ENCODE assay signal across 8 cellular contexts in the genomic region with DNA sequence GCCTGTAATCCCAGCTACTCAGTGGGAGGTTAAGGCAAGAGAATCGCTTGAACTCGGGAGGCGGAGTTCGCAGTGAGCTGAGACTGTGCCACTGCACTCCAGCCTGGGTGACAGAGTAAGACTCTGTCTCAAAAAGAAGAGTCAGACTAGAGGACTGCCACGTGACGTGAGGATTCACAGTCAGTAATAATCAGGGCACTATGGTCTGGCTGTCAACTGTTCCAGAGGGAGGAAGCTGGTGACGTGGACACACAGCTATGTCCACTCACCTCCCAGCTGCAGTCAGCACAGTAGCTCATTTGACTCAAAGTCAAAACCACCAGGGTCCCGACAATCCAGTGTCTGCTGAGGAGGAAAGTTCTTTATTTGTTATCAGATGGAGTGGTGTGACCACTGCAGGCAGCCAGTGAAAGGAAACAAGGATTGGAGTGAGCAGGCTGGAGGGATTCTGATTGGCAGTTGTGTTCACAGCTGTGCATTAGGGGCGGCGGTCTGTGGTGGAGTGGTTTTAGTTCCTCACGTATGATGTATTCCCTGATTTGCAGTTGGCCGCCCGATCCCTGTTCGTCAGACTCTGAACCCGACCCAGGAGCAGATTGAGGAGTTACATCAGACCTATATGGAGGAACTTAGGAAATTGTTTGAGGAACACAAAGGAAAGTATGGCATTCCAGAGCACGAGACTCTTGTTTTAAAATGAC. TPM values are rescaled to one million over a fixed set of nuclear protein-coding genes. Genes with fewer than 3 reads are reported as not detected.
A peak's percentile ranks its signal among the peaks of the same experiment; 100 is the strongest.
DNase-seq lines count a peak whose midpoint lies in the region; ATAC-seq and TF ChIP-seq lines count a peak whose summit lies in the region.

No MANE protein-coding gene starts in this region.

- CTCF ChIA-PET in CD8-positive, alpha-beta T cell (lab: Charles Lee): interaction anchor here (0.7 to 5.6 kb wide), 13 partner anchors 8 to 1396 kb away, joined by 3 to 97 read pairs (median 3); no protein-coding TSS in a partner anchor

- peaks cover 31% of the 10 kb centered on the region for H3K27me3 Mint-ChIP-seq in CD8-positive, alpha-beta T cell (ENCODE audit: low read depth)

- no peaks in the 10 kb centered on the region for H3K4me1 Mint-ChIP-seq in CD8-positive, alpha-beta T cell (ENCODE audit: low read depth)

- no peaks in the 10 kb centered on the region for H3K27me3 ChIP-seq in BLaER1 treated with 17β-estradiol and CSF1 and Interleukin-3, amounts not matched to agents 10 nM and 100 nM
- no peaks in the 10 kb centered on the region for H3K27me3 ChIP-seq in trophoblast cell (ENCODE audit: insufficient read depth, low read length)
- H3K27me3 ChIP-seq in CD8-positive, alpha-beta T cell (ENCODE audit: insufficient read depth, low read length): peaks cover 2% of the 10 kb centered on the region

- no peaks in the 10 kb centered on the region for H3K79me1 ChIP-seq in trophoblast cell (ENCODE audit: low read length)

- peak overlapping the region; percentile 29 for H2BK120ac ChIP-seq in trophoblast cell (ENCODE audit: insufficient read depth, low read length, poor library complexity)

- POLR2A ChIA-PET in CD8-positive, alpha-beta T cell (lab: Charles Lee): no interaction called here

- no peak overlapping the region for H3K27ac Mint-ChIP-seq in CD8-positive, alpha-beta T cell

- no peak overlapping the region for H3K14ac ChIP-seq in trophoblast cell (ENCODE audit: low read length)

- H3K4me2 ChIP-seq in BLaER1 treated with 17β-estradiol and CSF1 and Interleukin-3, amounts not matched to agents 10 nM and 100 nM: peak overlapping the region; percentile 46 to 82 (median 69)
- no peak overlapping the region for H3K4me2 ChIP-seq in trophoblast cell (ENCODE audit: low read length)

- H2BK5ac ChIP-seq in trophoblast cell (ENCODE audit: low read depth, low read length, poor library complexity): no peak overlapping the region

- WGBS in trophoblast cell (ENCODE audit: extremely low coverage, insufficient coverage, insufficient read length): no CpG with 5 or more reads among the region's 16 CpGs

- peak overlapping the region in 4 of 11 experiments; percentile 6 to 61 (median 16); a peak in 4 of 22 replicates for H3K9ac ChIP-seq in BLaER1 treated with 17β-estradiol and CSF1 and Interleukin-3, amounts not matched to agents 10 nM and 100 nM
- H3K9ac ChIP-seq in trophoblast cell (ENCODE audit: low read length): no peak overlapping the region

- H4K20me1 ChIP-seq in BLaER1 treated with 17β-estradiol and CSF1 and Interleukin-3, amounts not matched to agents 10 nM and 100 nM: no peaks in the 10 kb centered on the region

- H3K36me3 Mint-ChIP-seq in CD8-positive, alpha-beta T cell: no peaks in the 10 kb centered on the region

- intact Hi-C loops in CD8-positive, alpha-beta T cell (cut with DNase I, micrococcal nuclease): loop anchor here in 1 of 2 experiments (5.0 kb wide), 1 partner anchor 1088 kb away; no protein-coding TSS in a partner anchor

- H2AK5ac ChIP-seq in trophoblast cell (ENCODE audit: low read length): no peak overlapping the region

- ATAC-seq in CD8-positive, alpha-beta T cell: no peak

- peak overlapping the region; percentile 6 for H4K8ac ChIP-seq in trophoblast cell (ENCODE audit: low read depth, low read length)

- H3K4me1 ChIP-seq in BLaER1 treated with 17β-estradiol and CSF1 and Interleukin-3, amounts not matched to agents 10 nM and 100 nM: peaks cover 19 to 45% (median 28%) of the 10 kb centered on the region in 10 experiments
- peaks cover 4 to 6% of the 10 kb centered on the region in 2 experiments for H3K4me1 ChIP-seq in trophoblast cell (ENCODE audit: control insufficient read depth in 1 of 2, insufficient read depth in 2 of 2, low read length in 2 of 2)
- no peaks in the 10 kb centered on the region for H3K4me1 ChIP-seq in CD8-positive, alpha-beta T cell (ENCODE audit: insufficient read depth, low read length)

- no peak for TF ChIP-seq CTCF in GM20000 (IDR thresholded peaks at IDR 0.05; ENCODE audit: extremely low read depth, missing control alignments)
- TF ChIP-seq CTCF in WI38 (IDR thresholded peaks at IDR 0.05; ENCODE audit: low read depth, low read length): no peak
- TF ChIP-seq CTCF in CD8-positive, alpha-beta T cell (IDR thresholded peaks at IDR 0.05): no peak

- no peak overlapping the region for H4K12ac ChIP-seq in trophoblast cell (ENCODE audit: low read depth, low read length)

- H3K27ac ChIP-seq in BLaER1 treated with 17β-estradiol and CSF1 and Interleukin-3, amounts not matched to agents 10 nM and 100 nM: peak overlapping the region in 8 of 11 experiments; percentile 11 to 64 (median 34); a peak in 12 of 22 replicates
- peak overlapping the region; percentile 59 for H3K27ac ChIP-seq in trophoblast cell (ENCODE audit: low read depth, low read length)
- H3K27ac ChIP-seq in CD8-positive, alpha-beta T cell (ENCODE audit: low read depth, low read length): no peak overlapping the region

- no peak overlapping the region for H3K18ac ChIP-seq in trophoblast cell (ENCODE audit: low read length)

- no peaks in the 10 kb centered on the region for H3K36me3 ChIP-seq in BLaER1 treated with 17β-estradiol and CSF1 and Interleukin-3, amounts not matched to agents 10 nM and 100 nM
- H3K36me3 ChIP-seq in trophoblast cell (ENCODE audit: control insufficient read depth in 1 of 2, insufficient read depth in 2 of 2, low read length in 2 of 2): no peaks in the 10 kb centered on the region
- no peaks in the 10 kb centered on the region for H3K36me3 ChIP-seq in CD8-positive, alpha-beta T cell (ENCODE audit: insufficient read depth, low read length)

- peak; percentile 32 for DNase-seq in GM20000 (ENCODE audit: low spot score)
- peak; percentile 77 for DNase-seq in HuH-7 (ENCODE audit: low spot score)
- peak; percentile 86 for DNase-seq in globus pallidus (ENCODE audit: low spot score)
- DNase-seq in trophoblast cell: peak; percentile 95 to 97
- no peak for DNase-seq in CD8-positive, alpha-beta T cell
- no peak for DNase-seq in mesenteric fat pad (ENCODE audit: low spot score)

- no peak overlapping the region for H2BK12ac ChIP-seq in trophoblast cell (ENCODE audit: low read length)

- peak overlapping the region; percentile 52 for H4K91ac ChIP-seq in trophoblast cell (ENCODE audit: low read depth, low read length)

- H2AFZ ChIP-seq in trophoblast cell (ENCODE audit: insufficient read depth, low read length, poor library complexity): no peak overlapping the region

- H3K4me3 ChIP-seq in BLaER1 treated with 17β-estradiol and CSF1 and Interleukin-3, amounts not matched to agents 10 nM and 100 nM: peak overlapping the region in 3 of 10 experiments; percentile 8 to 24 (median 14); a peak in 3 of 20 replicates
- H3K4me3 ChIP-seq in WI38 (ENCODE audit: low read depth, low read length) (peak overlapping the region; percentile 33), trophoblast cell (ENCODE audit: low read depth, low read length) (no peak overlapping the region)
- no peak overlapping the region for H3K4me3 ChIP-seq in CD8-positive, alpha-beta T cell (ENCODE audit: low read depth, low read length)

- no peak overlapping the region for H3K23ac ChIP-seq in trophoblast cell (ENCODE audit: low read length)

- H3K9me3 ChIP-seq in BLaER1 treated with 17β-estradiol and CSF1 and Interleukin-3, amounts not matched to agents 10 nM and 100 nM (replicated peaks in 1 of 11): no peaks in the 10 kb centered on the region
- H3K9me3 ChIP-seq in trophoblast cell (ENCODE audit: insufficient read depth, low read depth, low read length): no peaks in the 10 kb centered on the region
- H3K9me3 ChIP-seq in CD8-positive, alpha-beta T cell (ENCODE audit: low read length): no peaks in the 10 kb centered on the region

- H3K4ac ChIP-seq in trophoblast cell (ENCODE audit: low read depth, low read length): no peak overlapping the region

- no peaks in the 10 kb centered on the region for H3K79me2 ChIP-seq in trophoblast cell (ENCODE audit: control insufficient read depth, insufficient read depth, low read length, poor library complexity)

- H3K9me3 Mint-ChIP-seq in CD8-positive, alpha-beta T cell: no peaks in the 10 kb centered on the region

- no peak overlapping the region for H3K4me3 Mint-ChIP-seq in CD8-positive, alpha-beta T cell

RNA-seq across cellular contexts. Expression of a gene that starts 37.9 kb away (rescaled TPM):
- not detected in 2 replicates for polyA plus RNA-seq in trophoblast cell (2013)
- not detected for total RNA-seq in CD8-positive, alpha-beta T cell
- 0.74 TPM for total RNA-seq in mesenteric fat pad

RNA-seq across cellular contexts. Expression of a gene that starts 53.4 kb away (rescaled TPM):
- polyA plus RNA-seq in trophoblast cell (2013): 24.7 and 26.1 TPM in 2 replicates
- total RNA-seq in CD8-positive, alpha-beta T cell: 1 to 10 TPM; 7.2 to 8.5 TPM
- total RNA-seq in mesenteric fat pad: 25.5 TPM

Comparison
In these comparisons a context has a peak if more than half of its experiments do, and no peak if none do; other contexts are left out.
1. DNase-seq: peak in GM20000 (single experiment), HuH-7 (single experiment), globus pallidus (single experiment) and trophoblast cell (2 of 2); none in CD8-positive, alpha-beta T cell (0 of 7) and mesenteric fat pad (single experiment).